In the genomic region with DNA sequence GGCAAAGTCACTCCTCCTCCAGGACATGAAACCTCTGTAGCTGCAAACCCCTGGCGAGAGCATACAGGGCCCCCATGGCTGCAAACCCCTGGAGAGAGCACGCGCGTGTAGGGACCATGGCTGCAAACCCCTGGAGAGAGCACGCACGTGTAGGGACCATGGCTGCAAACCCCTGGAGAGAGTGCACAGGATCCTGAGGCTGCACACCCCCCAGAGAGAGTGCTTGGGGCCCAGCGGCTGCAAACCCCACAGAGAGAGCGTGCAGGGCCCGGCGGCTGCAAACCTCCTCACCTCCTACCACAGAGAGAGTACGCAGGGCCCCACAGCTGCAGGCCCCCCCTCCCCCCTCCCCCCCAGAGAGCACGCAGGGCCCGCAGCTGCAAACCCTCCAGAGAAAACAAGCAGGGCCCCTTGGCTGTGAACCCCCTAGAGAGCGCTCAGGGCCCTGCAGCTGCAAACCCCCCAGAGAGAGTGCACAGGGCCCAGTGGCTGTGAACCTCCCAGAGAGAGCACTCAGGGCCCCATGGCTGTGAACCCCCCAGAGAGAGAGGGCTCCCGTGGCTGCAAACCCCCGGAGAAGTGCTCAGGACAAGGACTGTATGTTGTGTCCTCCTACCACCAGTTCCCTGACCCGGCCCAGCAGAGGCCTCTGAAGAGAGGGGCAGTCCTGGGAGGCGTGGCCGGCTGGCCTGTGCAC, we compare ENCODE assay signal across 15 cellular contexts. TPM values are rescaled to one million over a fixed set of nuclear protein-coding genes. Genes with fewer than 3 reads are reported as not detected.
A peak's percentile ranks its signal among the peaks of the same experiment; 100 is the strongest.
DNase-seq lines count a peak whose midpoint lies in the region; TF ChIP-seq lines count a peak whose summit lies in the region.
"Had no signal": no experiment of that assay in that cellular context is flagged by ENCODE, and none has a peak within 500 bp of the region (broad histone marks: within the 10 kb centered on the region; RNA-seq: fewer than 3 reads in every experiment).

No MANE protein-coding gene starts in this region.

- no peaks in the 10 kb centered on the region for H3K9me3 ChIP-seq in uterus
- H3K9me3 ChIP-seq: left lung, testis had no signal

- H3K36me3 ChIP-seq in H7 (replicated peaks; ENCODE audit: control insufficient read depth, insufficient read depth, low read length) (no peaks in the 10 kb centered on the region), uterus (no peaks in the 10 kb centered on the region)
- H3K36me3 ChIP-seq: left lung had no signal

- TF ChIP-seq POLR2A in uterus (IDR thresholded peaks at IDR 0.05): no peak

- peak; percentile 46 for DNase-seq in H7
- DNase-seq in NCI-H146 (lab: John Stamatoyannopoulos, UW): peak; percentile 80
- peak; percentile 64 for DNase-seq in mesenteric fat pad (ENCODE audit: low spot score)
- no peak for DNase-seq in MV-4-11 (lab: John Stamatoyannopoulos, UW)
- DNase-seq in NCI-H2171 (lab: John Stamatoyannopoulos, UW): no peak
- DNase-seq in dedifferentiated amniotic fluid mesenchymal stem cell (ENCODE audit: extremely low spot score): no peak
- no peak for DNase-seq in uterus
- DNase-seq: activated CD4-positive, alpha-beta memory T cell treated with anti-CD3 and anti-CD28 coated beads, Interleukin-2, amount 10 ng/mL, durations not matched to agents 7 days and 5 days; activated naive CD8-positive, alpha-beta T cell treated with anti-CD3 and anti-CD28 coated beads, Interleukin-2, amount 50 U/mL, for 24 hours; effector CD4-positive, alpha-beta T cell; left lung; T-cell; testis had no signal

- H3K4me3 ChIP-seq in H7 (ENCODE audit: insufficient read depth, low read depth, low read length) (no peak overlapping the region), uterus (no peak overlapping the region)
- H3K4me3 ChIP-seq: left lung, testis had no signal

- H3K27me3 ChIP-seq in H7 (ENCODE audit: control insufficient read depth, insufficient read depth, low read length) (no peaks in the 10 kb centered on the region), uterus (no peaks in the 10 kb centered on the region)
- H3K27me3 ChIP-seq: left lung, testis had no signal

- H3K27ac ChIP-seq in uterus: no peak overlapping the region
- H3K27ac ChIP-seq: C4-2B, left lung, testis had no signal

- TF ChIP-seq CTCF in GM12872 (IDR thresholded peaks at IDR 0.05; ENCODE audit: insufficient read depth, low read depth, low read length) (0 out of 3 replicates have a peak, but pooled peaks have one; percentile 8), uterus (IDR thresholded peaks at IDR 0.05) (no peak)

- H3K4me1 ChIP-seq in uterus: no peaks in the 10 kb centered on the region
- H3K4me1 ChIP-seq: left lung, testis had no signal

- intact Hi-C loops in uterus (cut with DNase I; ENCODE audit: low total_unique reads): no loop called here

RNA-seq across cellular contexts. Expression of a gene that starts 7.3 kb away (rescaled TPM):
- total RNA-seq in H7 (2014; rRNA removed; shearing (Covaris generic)): 0.89 and 1.4 TPM in 2 replicates
- total RNA-seq in mesenteric fat pad (2.1 TPM), uterus (1 to 10 TPM in 2 of 4 donors, not detected in 2; 1.6 to 3.3 TPM)

RNA-seq across cellular contexts. Expression of a gene that starts 44.6 kb away (rescaled TPM):
- total RNA-seq in H7 (2014; rRNA removed; shearing (Covaris generic)): 11.9 and 15.5 TPM in 2 replicates
- total RNA-seq in mesenteric fat pad (21.7 TPM), uterus (10 to 100 TPM in 3 of 4 donors, 1 to 10 TPM in 1; 7.7 to 68.2 (median 29.3) TPM)

Comparison
In these comparisons a context has a peak if more than half of its experiments do, and no peak if none do; other contexts are left out.
1. DNase-seq: peak in H7 (single experiment), NCI-H146 (single experiment) and mesenteric fat pad (single experiment); none in MV-4-11 (single experiment), NCI-H2171 (single experiment), dedifferentiated amniotic fluid mesenchymal stem cell (single experiment) and uterus (0 of 2).